ENCODE assay signal across 19 cellular contexts in the genomic region with DNA sequence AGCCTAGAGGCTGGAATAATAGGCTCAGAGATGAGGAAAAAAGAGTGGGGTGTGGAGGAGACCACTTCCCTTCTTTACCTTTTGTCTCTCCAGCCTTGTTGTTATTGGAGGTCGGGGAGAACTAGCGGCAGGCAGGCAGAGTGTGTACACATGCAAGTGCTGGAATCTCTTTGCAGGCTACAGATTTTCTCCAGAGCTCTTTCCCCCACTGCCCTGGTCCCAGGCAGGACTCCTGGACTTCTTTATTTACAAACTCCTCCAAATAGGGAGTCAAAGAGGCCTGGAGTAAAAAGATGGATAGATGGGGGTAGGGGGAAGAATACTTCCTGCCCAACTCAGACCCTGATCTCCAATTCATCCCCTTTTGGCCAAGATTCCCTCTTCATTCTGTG. TPM values are rescaled to one million over a fixed set of nuclear protein-coding genes. Genes with fewer than 3 reads are reported as not detected.
A peak's percentile ranks its signal among the peaks of the same experiment; 100 is the strongest.
DNase-seq lines count a peak whose midpoint lies in the region; ATAC-seq, FAIRE-seq and TF ChIP-seq lines count a peak whose summit lies in the region.
"Had no signal": no experiment of that assay in that cellular context is flagged by ENCODE, and none has a peak within 500 bp of the region (broad histone marks: within the 10 kb centered on the region; RNA-seq: fewer than 3 reads in every experiment).

No MANE protein-coding gene starts in this region.

- H3K4me1 ChIP-seq in HUES48 (ENCODE audit: control insufficient read depth, insufficient read depth, low read length) (peaks cover 36% of the 10 kb centered on the region), HepG2 (ENCODE audit: insufficient read depth, low read length) (peaks cover 50% of the 10 kb centered on the region), rectal smooth muscle tissue (ENCODE audit: control insufficient read depth, insufficient read depth, low read length) (peaks cover 22% of the 10 kb centered on the region), BE2C (peaks cover 4% of the 10 kb centered on the region)

- H3K9ac ChIP-seq in HUES48 (ENCODE audit: low read depth, low read length) (peak overlapping the region; percentile 69), HepG2 (ENCODE audit: insufficient read depth, low read depth, low read length) (peak overlapping the region; percentile 75), rectal smooth muscle tissue (ENCODE audit: low read length) (peak overlapping the region; percentile 17)

- peak; percentile 60 for FAIRE-seq in HepG2 (lab: Jason Lieb, UNC)

- H3K27ac ChIP-seq in HUES48 (ENCODE audit: low read depth, low read length): peak overlapping the region; percentile 93
- H3K27ac ChIP-seq in caudate nucleus (ENCODE audit: low read depth, low read length): peak overlapping the region; percentile 84
- peak overlapping the region; percentile 73 for H3K27ac ChIP-seq in HepG2 (ENCODE audit: extremely low read length, insufficient read depth, low read length)
- peak overlapping the region; percentile 76 for H3K27ac ChIP-seq in rectal smooth muscle tissue (ENCODE audit: low read depth, low read length)
- H3K27ac ChIP-seq: adrenal gland, epithelial cell of prostate, vagina had no signal

- POLR2A ChIA-PET in HepG2 (lab: Yijun Ruan, JAX): interaction anchor here (0.6 to 5.0 kb wide), 9 partner anchors 10 to 321 kb away, joined by 4 to 32 read pairs (median 7); partner anchors contain the start of genes APH1A, C1orf54, MCL1 and PRPF3

- no peak for TF ChIP-seq POLR2A in HepG2 (IDR thresholded peaks at IDR 0.05; ENCODE audit: insufficient read depth in 1 of 2, low read depth in 2 of 2, low read length in 2 of 2)

- TF ChIP-seq CTCF in HepG2 (CRISPR knock-in tag; IDR thresholded peaks at IDR 0.05) (no peak), BE2C (IDR thresholded peaks at IDR 0.05; ENCODE audit: low read depth, low read length) (no peak)

- H3K4me2 ChIP-seq in HepG2 (ENCODE audit: low read depth, low read length): peak overlapping the region; percentile 98

- H3K9me3 ChIP-seq in HUES48 (ENCODE audit: control insufficient read depth, insufficient read depth, low read length): no peaks in the 10 kb centered on the region
- no peaks in the 10 kb centered on the region for H3K9me3 ChIP-seq in HepG2 (ENCODE audit: low read length)
- H3K9me3 ChIP-seq in BE2C: no peaks in the 10 kb centered on the region
- H3K9me3 ChIP-seq: adrenal gland, vagina had no signal

- in situ Hi-C loops in HepG2 (cut with HindIII; ENCODE audit: extremely low pct_ligation_motif_present, low pct_unique_long_range_greater_than_20kb): loop anchor here (5.0 to 10.0 kb wide), 3 partner anchors 39 to 277 kb away; no protein-coding TSS in a partner anchor

- no peaks in the 10 kb centered on the region for H3K9me3 Mint-ChIP-seq in activated T-cell treated with anti-CD3 and anti-CD28 coated beads, Interleukin-2, amount 50 U/mL, for 24 hours
- H3K9me3 Mint-ChIP-seq: activated CD8-positive, alpha-beta T cell treated with anti-CD3 and anti-CD28 coated beads for 36 hours; natural killer cell treated with Interleukin-12 subunit alpha and Interleukin-12 subunit beta and Interleukin-15 and Interleukin-18, amount 100 ng/mL, for 72 hours had no signal

- DNase-seq in caudate nucleus (lab: John Stamatoyannopoulos, UW) (peak in 3 of 61 donors; percentile 15 to 50 (median 32)), HepG2 (ENCODE audit: low spot score) (no peak), BE2C (no peak), NCI-H146 (lab: John Stamatoyannopoulos, UW) (no peak)
- DNase-seq in activated T-cell treated with anti-CD3 and anti-CD28 coated beads, Interleukin-2, amount 50 U/mL, for 24 hours: no peak
- DNase-seq: activated CD8-positive, alpha-beta T cell treated with anti-CD3 and anti-CD28 coated beads for 36 hours; adrenal gland; NCI-H2081 had no signal

- no TSS peak for BruUV-seq in HepG2 (replicated peaks; lab: Mats Ljungman, UMichigan)

- H2AFZ ChIP-seq in HepG2 (ENCODE audit: low read length): peak overlapping the region; percentile 65

- H3K4me3 ChIP-seq in HUES48 (ENCODE audit: low read depth, low read length) (peak overlapping the region; percentile 79), HepG2 (replicated peaks in 1 of 3; ENCODE audit: insufficient read depth in 1 of 3, low read depth in 2 of 3, low read length in 3 of 3) (peak overlapping the region; percentile 68 to 79 (median 78)), rectal smooth muscle tissue (ENCODE audit: low read length) (peak overlapping the region; percentile 43), BE2C (ENCODE audit: low read depth, low read length) (no peak overlapping the region)
- H3K4me3 ChIP-seq: adrenal gland, skin epidermis, vagina had no signal

- H3K79me2 ChIP-seq in HepG2 (ENCODE audit: insufficient read depth, low read length): no peaks in the 10 kb centered on the region

- H3K27me3 Mint-ChIP-seq in activated T-cell treated with anti-CD3 and anti-CD28 coated beads, Interleukin-2, amount 50 U/mL, for 24 hours: peaks cover 36% of the 10 kb centered on the region

- TF ChIP-seq RAD21 in HepG2 (CRISPR knock-in tag; IDR thresholded peaks at IDR 0.05): no peak

- H3K36me3 Mint-ChIP-seq in activated T-cell treated with anti-CD3 and anti-CD28 coated beads, Interleukin-2, amount 50 U/mL, for 24 hours (ENCODE audit: low read depth): no peaks in the 10 kb centered on the region
- H3K36me3 Mint-ChIP-seq: natural killer cell treated with Interleukin-12 subunit alpha and Interleukin-12 subunit beta and Interleukin-15 and Interleukin-18, amount 100 ng/mL, for 72 hours had no signal

- H3K27ac Mint-ChIP-seq in activated T-cell treated with anti-CD3 and anti-CD28 coated beads, Interleukin-2, amount 50 U/mL, for 24 hours: no peak overlapping the region
- H3K27ac Mint-ChIP-seq: activated CD8-positive, alpha-beta T cell treated with anti-CD3 and anti-CD28 coated beads for 36 hours had no signal

- peaks cover 16% of the 10 kb centered on the region for H3K4me1 Mint-ChIP-seq in activated T-cell treated with anti-CD3 and anti-CD28 coated beads, Interleukin-2, amount 50 U/mL, for 24 hours (ENCODE audit: low read depth)

- TF ChIP-seq EP300 in HepG2 (IDR thresholded peaks at IDR 0.05; ENCODE audit: low read depth in 2 of 2, low read length in 2 of 2) (no peak), HepG2 (CRISPR knock-in tag; IDR thresholded peaks at IDR 0.05; ENCODE audit: borderline replicate concordance) (no peak)

- no peaks in the 10 kb centered on the region for H4K20me1 ChIP-seq in HepG2 (ENCODE audit: insufficient read depth, low read length)

- WGBS in HepG2 (ENCODE audit: low lambda C conversion rate): 0% methylated on average over 2 of the region's 2 CpGs

- H3K27me3 ChIP-seq in HUES48 (ENCODE audit: control insufficient read depth, insufficient read depth, low read length) (no peaks in the 10 kb centered on the region), HepG2 (ENCODE audit: control insufficient read depth in 1 of 2, insufficient read depth in 2 of 2, low read length in 2 of 2) (no peaks in the 10 kb centered on the region; a peak in 1 of 5 replicates), rectal smooth muscle tissue (ENCODE audit: control insufficient read depth, insufficient read depth, low read length) (no peaks in the 10 kb centered on the region), BE2C (no peaks in the 10 kb centered on the region)
- H3K27me3 ChIP-seq: adrenal gland, vagina had no signal

- CTCF ChIA-PET in HepG2 (lab: Yijun Ruan, JAX; ENCODE audit: low intra/inter-chr PET ratio, low total read pairs): no interaction called here

- H3K4me3 Mint-ChIP-seq in activated T-cell treated with anti-CD3 and anti-CD28 coated beads, Interleukin-2, amount 50 U/mL, for 24 hours: no peak overlapping the region
- H3K4me3 Mint-ChIP-seq: activated CD8-positive, alpha-beta T cell treated with anti-CD3 and anti-CD28 coated beads for 36 hours; natural killer cell treated with Interleukin-12 subunit alpha and Interleukin-12 subunit beta and Interleukin-15 and Interleukin-18, amount 100 ng/mL, for 72 hours had no signal

- ATAC-seq in HepG2 (peak; percentile 48), GM19351 (IDR thresholded peaks at IDR 0.05; ENCODE audit: unreplicated experiment) (no peak)
- ATAC-seq: activated CD8-positive, alpha-beta T cell treated with anti-CD3 and anti-CD28 coated beads for 36 hours; HCT116; natural killer cell treated with Interleukin-12 subunit alpha and Interleukin-12 subunit beta and Interleukin-15 and Interleukin-18, amount 100 ng/mL, for 72 hours; Panc1 had no signal

- H3K36me3 ChIP-seq in HUES48 (ENCODE audit: control insufficient read depth, insufficient read depth, low read length): peaks cover 23% of the 10 kb centered on the region
- H3K36me3 ChIP-seq in HepG2 (replicated peaks in 1 of 2; ENCODE audit: control insufficient read depth in 1 of 2, insufficient read depth in 2 of 2, low read length in 2 of 2): peaks cover 0 to 1% of the 10 kb centered on the region in 2 experiments; a peak in 1 of 5 replicates
- H3K36me3 ChIP-seq in rectal smooth muscle tissue (ENCODE audit: control insufficient read depth, insufficient read depth, low read length): no peaks in the 10 kb centered on the region
- no peaks in the 10 kb centered on the region for H3K36me3 ChIP-seq in BE2C
- H3K36me3 ChIP-seq: adrenal gland, vagina had no signal

- intact Hi-C loops in HepG2 (cut with micrococcal nuclease; ENCODE audit: unreplicated experiment): loop anchor here (10.0 kb wide), 1 partner anchor 297 kb away; no protein-coding TSS in a partner anchor

RNA-seq across cellular contexts. Expression of gene CA14, which starts 0.7 kb away (rescaled TPM):
- 0.94 and 2.4 TPM in 2 replicates for total RNA-seq in HepG2 (2016; rRNA removed; fragmentation: Illumina TruSeq; extraction: Trizol)
- total RNA-seq in HepG2 (2016; cell fraction: cytosol; rRNA removed; fragmentation: Illumina TruSeq; extraction: Trizol; ENCODE audit: low read depth): 0.40 and 0.71 TPM in 2 replicates
- total RNA-seq in HepG2 (2016; cell fraction: insoluble cytoplasmic fraction; rRNA removed; fragmentation: Illumina TruSeq; extraction: Trizol): 1.3 and 2.5 TPM in 2 replicates
- 1.1 and 1.3 TPM in 2 replicates for total RNA-seq in HepG2 (2016; cell fraction: membrane; rRNA removed; fragmentation: Illumina TruSeq; extraction: Trizol)
- total RNA-seq in HepG2 (2016; cell fraction: nucleus; rRNA removed; fragmentation: Illumina TruSeq; extraction: Trizol): 1.7 and 1.9 TPM in 2 replicates
- 7.7 and 8.5 TPM in 2 replicates for polyA plus RNA-seq in HepG2 (2011; rRNA removed)
- polyA plus RNA-seq in HepG2 (2011; cell fraction: cytosol; rRNA removed): 6.6 and 7.2 TPM in 2 replicates
- polyA plus RNA-seq in HepG2 (2011; cell fraction: nucleus; rRNA removed): 3.9 and 4.1 TPM in 2 replicates
- polyA plus RNA-seq in HepG2 (2012): 4.9 and 9.1 TPM in 2 replicates
- polyA plus RNA-seq in HepG2 (2016; cell fraction: cytosol; fragmentation: Illumina TruSeq; extraction: Trizol; ENCODE audit: low read depth): 0.57 and 0.61 TPM in 2 replicates
- polyA plus RNA-seq in HepG2 (2016; cell fraction: insoluble cytoplasmic fraction; fragmentation: Illumina TruSeq; extraction: Trizol; ENCODE audit: low read depth): 1.4 and 2.0 TPM in 2 replicates
- 0.98 and 1.3 TPM in 2 replicates for polyA plus RNA-seq in HepG2 (2016; cell fraction: membrane; fragmentation: Illumina TruSeq; extraction: Trizol; ENCODE audit: low read depth)
- 5.9 and 6.9 TPM in 2 replicates for polyA plus RNA-seq in HepG2 (2016; cell fraction: nucleus; fragmentation: Illumina TruSeq; extraction: Trizol; ENCODE audit: insufficient read depth, low read depth)
- polyA minus RNA-seq in HepG2 (2011; rRNA and poly(A)+ RNA removed; ENCODE audit: low replicate concordance): 0.87 and 5.2 TPM in 2 replicates
- 1.5 and 2.9 TPM in 2 replicates for polyA minus RNA-seq in HepG2 (2011; cell fraction: cytosol; rRNA and poly(A)+ RNA removed)
- 2.0 and 2.1 TPM in 2 replicates for polyA minus RNA-seq in HepG2 (2011; cell fraction: nucleus; rRNA and poly(A)+ RNA removed)
- polyA plus RNA-seq in BE2C (2012; ENCODE audit: insufficient read depth, insufficient read length, low read depth): 2.8 TPM
- total RNA-seq: activated CD8-positive, alpha-beta T cell treated with anti-CD3 and anti-CD28 coated beads for 36 hours; chondrocyte; glomerular endothelial cell; natural killer cell treated with Interleukin-12 subunit alpha and Interleukin-12 subunit beta and Interleukin-15 and Interleukin-18, amount 100 ng/mL, for 72 hours; vagina had no signal

RNA-seq across cellular contexts. Expression of gene APH1A, which starts 10.5 kb away (rescaled TPM):
- 87.1 and 130 TPM in 2 replicates for total RNA-seq in HepG2 (2016; rRNA removed; fragmentation: Illumina TruSeq; extraction: Trizol)
- 211 and 212 TPM in 2 replicates for total RNA-seq in HepG2 (2016; cell fraction: cytosol; rRNA removed; fragmentation: Illumina TruSeq; extraction: Trizol; ENCODE audit: low read depth)
- total RNA-seq in HepG2 (2016; cell fraction: insoluble cytoplasmic fraction; rRNA removed; fragmentation: Illumina TruSeq; extraction: Trizol): 82.3 and 135 TPM in 2 replicates
- total RNA-seq in HepG2 (2016; cell fraction: membrane; rRNA removed; fragmentation: Illumina TruSeq; extraction: Trizol): 328 and 336 TPM in 2 replicates
- total RNA-seq in HepG2 (2016; cell fraction: nucleus; rRNA removed; fragmentation: Illumina TruSeq; extraction: Trizol): 62.9 and 69.3 TPM in 2 replicates
- 114 and 128 TPM in 2 replicates for polyA plus RNA-seq in HepG2 (2011; rRNA removed)
- 147 and 155 TPM in 2 replicates for polyA plus RNA-seq in HepG2 (2011; cell fraction: cytosol; rRNA removed)
- 66.3 and 72.5 TPM in 2 replicates for polyA plus RNA-seq in HepG2 (2011; cell fraction: nucleus; rRNA removed)
- 64.3 and 72.9 TPM in 2 replicates for polyA plus RNA-seq in HepG2 (2012)
- 233 and 246 TPM in 2 replicates for polyA plus RNA-seq in HepG2 (2016; cell fraction: cytosol; fragmentation: Illumina TruSeq; extraction: Trizol; ENCODE audit: low read depth)
- 88.7 and 93.9 TPM in 2 replicates for polyA plus RNA-seq in HepG2 (2016; cell fraction: insoluble cytoplasmic fraction; fragmentation: Illumina TruSeq; extraction: Trizol; ENCODE audit: low read depth)
- 303 and 317 TPM in 2 replicates for polyA plus RNA-seq in HepG2 (2016; cell fraction: membrane; fragmentation: Illumina TruSeq; extraction: Trizol; ENCODE audit: low read depth)
- 98.2 and 104 TPM in 2 replicates for polyA plus RNA-seq in HepG2 (2016; cell fraction: nucleus; fragmentation: Illumina TruSeq; extraction: Trizol; ENCODE audit: insufficient read depth, low read depth)
- polyA minus RNA-seq in HepG2 (2011; rRNA and poly(A)+ RNA removed; ENCODE audit: low replicate concordance): 192 and 286 TPM in 2 replicates
- polyA minus RNA-seq in HepG2 (2011; cell fraction: cytosol; rRNA and poly(A)+ RNA removed): 48.6 and 50.4 TPM in 2 replicates
- 43.1 and 56.2 TPM in 2 replicates for polyA minus RNA-seq in HepG2 (2011; cell fraction: nucleus; rRNA and poly(A)+ RNA removed)
- 136 TPM for polyA plus RNA-seq in BE2C (2012; ENCODE audit: insufficient read depth, insufficient read length, low read depth)

RNA-seq across cellular contexts. Expression of gene C1orf54, which starts 14.3 kb away (rescaled TPM):
- total RNA-seq in HepG2 (2016; rRNA removed; fragmentation: Illumina TruSeq; extraction: Trizol): 0.28 and 0.35 TPM in 2 replicates
- 0.71 TPM in 1 of 2 replicates, not detected in the other for total RNA-seq in HepG2 (2016; cell fraction: cytosol; rRNA removed; fragmentation: Illumina TruSeq; extraction: Trizol; ENCODE audit: low read depth)
- total RNA-seq in HepG2 (2016; cell fraction: insoluble cytoplasmic fraction; rRNA removed; fragmentation: Illumina TruSeq; extraction: Trizol): 0.26 TPM in 1 of 2 replicates, not detected in the other
- 0.53 and 0.86 TPM in 2 replicates for total RNA-seq in HepG2 (2016; cell fraction: membrane; rRNA removed; fragmentation: Illumina TruSeq; extraction: Trizol)
- total RNA-seq in HepG2 (2016; cell fraction: nucleus; rRNA removed; fragmentation: Illumina TruSeq; extraction: Trizol): 0.53 TPM in 1 of 2 replicates, not detected in the other
- 0.27 and 0.44 TPM in 2 replicates for polyA plus RNA-seq in HepG2 (2011; rRNA removed)
- 0.09 and 0.18 TPM in 2 replicates for polyA plus RNA-seq in HepG2 (2011; cell fraction: cytosol; rRNA removed)
- 1.00 and 1.1 TPM in 2 replicates for polyA plus RNA-seq in HepG2 (2011; cell fraction: nucleus; rRNA removed)
- 0.60 and 0.94 TPM in 2 replicates for polyA plus RNA-seq in HepG2 (2012)
- not detected in 2 replicates for polyA plus RNA-seq in HepG2 (2016; cell fraction: cytosol; fragmentation: Illumina TruSeq; extraction: Trizol; ENCODE audit: low read depth)
- polyA plus RNA-seq in HepG2 (2016; cell fraction: insoluble cytoplasmic fraction; fragmentation: Illumina TruSeq; extraction: Trizol; ENCODE audit: low read depth): not detected in 2 replicates
- 0.60 TPM in 1 of 2 replicates, not detected in the other for polyA plus RNA-seq in HepG2 (2016; cell fraction: membrane; fragmentation: Illumina TruSeq; extraction: Trizol; ENCODE audit: low read depth)
- 1.0 and 1.3 TPM in 2 replicates for polyA plus RNA-seq in HepG2 (2016; cell fraction: nucleus; fragmentation: Illumina TruSeq; extraction: Trizol; ENCODE audit: insufficient read depth, low read depth)
- polyA minus RNA-seq in HepG2 (2011; rRNA and poly(A)+ RNA removed; ENCODE audit: low replicate concordance): 0.30 TPM in 1 of 2 replicates, not detected in the other
- polyA minus RNA-seq in HepG2 (2011; cell fraction: cytosol; rRNA and poly(A)+ RNA removed): not detected in 2 replicates
- 0.39 TPM in 1 of 2 replicates, not detected in the other for polyA minus RNA-seq in HepG2 (2011; cell fraction: nucleus; rRNA and poly(A)+ RNA removed)
- polyA plus RNA-seq in BE2C (2012; ENCODE audit: insufficient read depth, insufficient read length, low read depth): 1.6 TPM

RNA-seq across cellular contexts. Expression of gene ANP32E, which starts 22.4 kb away (rescaled TPM):
- total RNA-seq in HepG2 (2016; rRNA removed; fragmentation: Illumina TruSeq; extraction: Trizol): 53.0 and 88.5 TPM in 2 replicates
- 3.4 and 3.8 TPM in 2 replicates for total RNA-seq in HepG2 (2016; cell fraction: cytosol; rRNA removed; fragmentation: Illumina TruSeq; extraction: Trizol; ENCODE audit: low read depth)
- 53.3 and 87.6 TPM in 2 replicates for total RNA-seq in HepG2 (2016; cell fraction: insoluble cytoplasmic fraction; rRNA removed; fragmentation: Illumina TruSeq; extraction: Trizol)
- total RNA-seq in HepG2 (2016; cell fraction: membrane; rRNA removed; fragmentation: Illumina TruSeq; extraction: Trizol): 13.6 and 13.8 TPM in 2 replicates
- total RNA-seq in HepG2 (2016; cell fraction: nucleus; rRNA removed; fragmentation: Illumina TruSeq; extraction: Trizol): 23.8 and 24.4 TPM in 2 replicates
- 6.9 and 10.3 TPM in 2 replicates for polyA plus RNA-seq in HepG2 (2011; rRNA removed)
- polyA plus RNA-seq in HepG2 (2011; cell fraction: cytosol; rRNA removed): 3.2 and 4.9 TPM in 2 replicates
- 1.3 and 2.4 TPM in 2 replicates for polyA plus RNA-seq in HepG2 (2011; cell fraction: nucleus; rRNA removed)
- 24.0 and 36.0 TPM in 2 replicates for polyA plus RNA-seq in HepG2 (2012)
- 2.5 and 2.8 TPM in 2 replicates for polyA plus RNA-seq in HepG2 (2016; cell fraction: cytosol; fragmentation: Illumina TruSeq; extraction: Trizol; ENCODE audit: low read depth)
- 111 and 123 TPM in 2 replicates for polyA plus RNA-seq in HepG2 (2016; cell fraction: insoluble cytoplasmic fraction; fragmentation: Illumina TruSeq; extraction: Trizol; ENCODE audit: low read depth)
- polyA plus RNA-seq in HepG2 (2016; cell fraction: membrane; fragmentation: Illumina TruSeq; extraction: Trizol; ENCODE audit: low read depth): 10.9 and 11.3 TPM in 2 replicates
- 46.5 and 46.7 TPM in 2 replicates for polyA plus RNA-seq in HepG2 (2016; cell fraction: nucleus; fragmentation: Illumina TruSeq; extraction: Trizol; ENCODE audit: insufficient read depth, low read depth)
- polyA minus RNA-seq in HepG2 (2011; rRNA and poly(A)+ RNA removed; ENCODE audit: low replicate concordance): 10.8 and 35.5 TPM in 2 replicates
- polyA minus RNA-seq in HepG2 (2011; cell fraction: cytosol; rRNA and poly(A)+ RNA removed): 9.0 and 10.3 TPM in 2 replicates
- polyA minus RNA-seq in HepG2 (2011; cell fraction: nucleus; rRNA and poly(A)+ RNA removed): 5.6 and 8.9 TPM in 2 replicates
- 32.3 TPM for polyA plus RNA-seq in BE2C (2012; ENCODE audit: insufficient read depth, insufficient read length, low read depth)

RNA-seq across cellular contexts. Expression of gene CIART, which starts 24.1 kb away (rescaled TPM):
- not detected in 2 replicates for total RNA-seq in HepG2 (2016; rRNA removed; fragmentation: Illumina TruSeq; extraction: Trizol)
- total RNA-seq in HepG2 (2016; cell fraction: cytosol; rRNA removed; fragmentation: Illumina TruSeq; extraction: Trizol; ENCODE audit: low read depth): not detected in 2 replicates
- total RNA-seq in HepG2 (2016; cell fraction: insoluble cytoplasmic fraction; rRNA removed; fragmentation: Illumina TruSeq; extraction: Trizol): 0.09 TPM in 1 of 2 replicates, not detected in the other
- total RNA-seq in HepG2 (2016; cell fraction: membrane; rRNA removed; fragmentation: Illumina TruSeq; extraction: Trizol): not detected in 2 replicates
- not detected in 2 replicates for total RNA-seq in HepG2 (2016; cell fraction: nucleus; rRNA removed; fragmentation: Illumina TruSeq; extraction: Trizol)
- polyA plus RNA-seq in HepG2 (2011; rRNA removed): 0.48 and 0.58 TPM in 2 replicates
- 0.12 and 0.26 TPM in 2 replicates for polyA plus RNA-seq in HepG2 (2011; cell fraction: cytosol; rRNA removed)
- 1.6 and 2.1 TPM in 2 replicates for polyA plus RNA-seq in HepG2 (2011; cell fraction: nucleus; rRNA removed)
- polyA plus RNA-seq in HepG2 (2012): 0.39 and 0.40 TPM in 2 replicates
- not detected in 2 replicates for polyA plus RNA-seq in HepG2 (2016; cell fraction: cytosol; fragmentation: Illumina TruSeq; extraction: Trizol; ENCODE audit: low read depth)
- polyA plus RNA-seq in HepG2 (2016; cell fraction: insoluble cytoplasmic fraction; fragmentation: Illumina TruSeq; extraction: Trizol; ENCODE audit: low read depth): not detected in 2 replicates
- not detected in 2 replicates for polyA plus RNA-seq in HepG2 (2016; cell fraction: membrane; fragmentation: Illumina TruSeq; extraction: Trizol; ENCODE audit: low read depth)
- polyA plus RNA-seq in HepG2 (2016; cell fraction: nucleus; fragmentation: Illumina TruSeq; extraction: Trizol; ENCODE audit: insufficient read depth, low read depth): 0.86 and 1.5 TPM in 2 replicates
- 1.0 TPM in 2 replicates for polyA minus RNA-seq in HepG2 (2011; rRNA and poly(A)+ RNA removed; ENCODE audit: low replicate concordance)
- not detected in 2 replicates for polyA minus RNA-seq in HepG2 (2011; cell fraction: cytosol; rRNA and poly(A)+ RNA removed)
- polyA minus RNA-seq in HepG2 (2011; cell fraction: nucleus; rRNA and poly(A)+ RNA removed): not detected in 2 replicates
- 7.3 TPM for polyA plus RNA-seq in BE2C (2012; ENCODE audit: insufficient read depth, insufficient read length, low read depth)

Comparison
In these comparisons a context has a peak if more than half of its experiments do, and no peak if none do; other contexts are left out.
1. H3K9ac ChIP-seq: peak in every context shown above with its lines; median percentile 75 in HepG2; 69 in HUES48; 17 in rectal smooth muscle tissue.